In genomic region chr3:149688122-149688757, GRCh38 we compare ENCODE assay signal across 16 cellular contexts.
"Had no signal": no experiment of that assay in that cellular context is flagged by ENCODE, and none has a peak within 500 bp of the region (broad histone marks: within the 10 kb centered on the region; RNA-seq: fewer than 3 reads in every experiment).

No MANE protein-coding gene starts in this region.

- H3K9me3 ChIP-seq: breast epithelium, neutrophil, right atrium auricular region, tibial artery had no signal

- H3K4me1 Mint-ChIP-seq: activated CD8-positive, alpha-beta memory T cell treated with anti-CD3 and anti-CD28 coated beads, Interleukin-2, amount 10 ng/mL, durations not matched to agents 7 days and 5 days; naive thymus-derived CD8-positive, alpha-beta T cell had no signal

- H3K4me1 ChIP-seq: breast epithelium, right atrium auricular region, tibial artery had no signal

- DNase-seq: activated CD4-positive, alpha-beta T cell treated with anti-CD3 and anti-CD28 coated beads for 1 hour; activated CD4-positive, alpha-beta T cell treated with anti-CD3 and anti-CD28 coated beads, Interleukin-2, amount 50 U/mL, for 48 hours; activated CD8-positive, alpha-beta memory T cell treated with anti-CD3 and anti-CD28 coated beads, Interleukin-2, amount 10 ng/mL, durations not matched to agents 7 days and 5 days; activated effector memory CD4-positive, alpha-beta T cell treated with anti-CD3 and anti-CD28 coated beads, Interleukin-2, amount 50 U/mL, for 16 hours; activated T-cell treated with anti-CD3 and anti-CD28 coated beads, Interleukin-2, amount 50 U/mL, for 4 hours; aorta; kidney; naive thymus-derived CD8-positive, alpha-beta T cell; posterior cingulate gyrus; small intestine; T-helper 9 cell; tibial artery had no signal

- ATAC-seq: activated CD8-positive, alpha-beta memory T cell treated with anti-CD3 and anti-CD28 coated beads, Interleukin-2, amount 10 ng/mL, durations not matched to agents 7 days and 5 days; activated T-cell treated with anti-CD3 and anti-CD28 coated beads, Interleukin-2, amount 50 U/mL, for 4 hours; naive thymus-derived CD8-positive, alpha-beta T cell had no signal

- H3K27ac ChIP-seq: breast epithelium, neutrophil, right atrium auricular region, tibial artery had no signal

- H3K27ac Mint-ChIP-seq: activated CD8-positive, alpha-beta memory T cell treated with anti-CD3 and anti-CD28 coated beads, Interleukin-2, amount 10 ng/mL, durations not matched to agents 7 days and 5 days; activated naive CD8-positive, alpha-beta T cell had no signal

- H3K4me3 ChIP-seq: breast epithelium, right atrium auricular region, tibial artery had no signal

- H3K4me3 Mint-ChIP-seq: activated CD8-positive, alpha-beta memory T cell treated with anti-CD3 and anti-CD28 coated beads, Interleukin-2, amount 10 ng/mL, durations not matched to agents 7 days and 5 days; activated naive CD8-positive, alpha-beta T cell; activated T-cell treated with anti-CD3 and anti-CD28 coated beads, Interleukin-2, amount 50 U/mL, for 4 hours; naive thymus-derived CD8-positive, alpha-beta T cell had no signal

- H3K27me3 ChIP-seq: breast epithelium, right atrium auricular region, tibial artery had no signal

- H3K36me3 ChIP-seq: breast epithelium, neutrophil, right atrium auricular region, tibial artery had no signal
